ENCODE assay signal across 1 cellular context in genomic region chr19:10835754-10836477, GRCh38.
A peak's percentile ranks its signal among the peaks of the same experiment; 100 is the strongest.
TF ChIP-seq lines count a peak whose summit lies in the region.

Gene TMED1, minus strand, starts transcription at chr19:10836212. Its CDS starts 21 bp downstream, at chr19:10836191.

TF ChIP-seq in GM12878, 131 proteins besides CTCF, POLR2A, EP300 and RAD21 (continued from another document and continues in another):
- TF ChIP-seq BCL11A (IDR thresholded peaks at IDR 0.05; ENCODE audit: low read depth, low read length) (no peak; the same call in 1 of the 2 replicates), SPI1 (IDR thresholded peaks at IDR 0.05; ENCODE audit: borderline replicate concordance, insufficient read depth, low read depth, low read length) (no peak), CREM (IDR thresholded peaks at IDR 0.05; ENCODE audit: low read depth) (no peak; the same call in 1 of the 2 replicates), MAX (IDR thresholded peaks at IDR 0.05; ENCODE audit: low read depth, low read length) (no peak), BCL3 (IDR thresholded peaks at IDR 0.05; ENCODE audit: borderline replicate concordance, insufficient read depth, low read depth, low read length, poor library complexity, severe bottlenecking) (peak; percentile 46), IRF3 (IDR thresholded peaks at IDR 0.05) (peak; percentile 63; the same call in 1 of the 2 replicates), USF1 (IDR thresholded peaks at IDR 0.05; ENCODE audit: borderline replicate concordance, extremely low read length, insufficient read depth, low read depth, low read length) (no peak), FOS (IDR thresholded peaks at IDR 0.05; ENCODE audit: borderline replicate concordance, extremely low read depth, insufficient read length) (no peak), SIN3A (IDR thresholded peaks at IDR 0.05; ENCODE audit: low read depth, low read length) (no peak), ZNF207 (IDR thresholded peaks at IDR 0.05; ENCODE audit: borderline replicate concordance) (peak; percentile 95), SMC3 (IDR thresholded peaks at IDR 0.05; ENCODE audit: borderline replicate concordance, low read length) (no peak), NBN (IDR thresholded peaks at IDR 0.05) (peak; percentile 71; the same call in 1 of the 2 replicates), MYB (IDR thresholded peaks at IDR 0.05; ENCODE audit: borderline replicate concordance, low read depth, low read length) (peak; percentile 99), BHLHE40 (IDR thresholded peaks at IDR 0.05; ENCODE audit: borderline replicate concordance in 1 of 2, low read depth in 2 of 2, low read length in 1 of 2) (peak in 1 of 2 experiments; percentile 52; a peak in 1 of 4 replicates), ZSCAN29 (IDR thresholded peaks at IDR 0.05) (no peak), CBFB (IDR thresholded peaks at IDR 0.05; ENCODE audit: low read depth) (peak; percentile 85; the same call in 1 of the 2 replicates), IRF4 (IDR thresholded peaks at IDR 0.05; ENCODE audit: low read depth, low read length) (no peak), IKZF2 (IDR thresholded peaks at IDR 0.05) (0 out of 4 replicates have a peak, but pooled peaks of 1 of the 2 experiments have one; percentile 37), HDAC2 (IDR thresholded peaks at IDR 0.05) (no peak; the same call in 1 of the 2 replicates), ZNF622 (IDR thresholded peaks at IDR 0.05) (no peak), RCOR1 (conservative IDR thresholded peaks at IDR 0.05; ENCODE audit: low read depth, low read length) (no peak), POLR2AphosphoS2 (IDR thresholded peaks at IDR 0.05; ENCODE audit: low read depth, low read length) (peak; percentile 49; the same call in 1 of the 2 replicates), PML (IDR thresholded peaks at IDR 0.05; ENCODE audit: low read length) (peak; percentile 39; the same call in 1 of the 2 replicates), TCF3 (IDR thresholded peaks at IDR 0.05; ENCODE audit: borderline replicate concordance, insufficient read depth, low read depth, low read length) (no peak), HCFC1 (IDR thresholded peaks at IDR 0.05; ENCODE audit: low read length) (no peak), POU2F2 (IDR thresholded peaks at IDR 0.05; ENCODE audit: borderline replicate concordance, low read depth, low read length) (no peak; the same call in 2 of the 3 replicates), ZBTB40 (IDR thresholded peaks at IDR 0.05; ENCODE audit: borderline replicate concordance) (peak; percentile 25; the same call in 1 of the 2 replicates), ATF3 (IDR thresholded peaks at IDR 0.05; ENCODE audit: borderline replicate concordance, extremely low read depth, low read depth, low read length) (no peak), RAD51 (IDR thresholded peaks at IDR 0.05) (no peak), RB1 (IDR thresholded peaks at IDR 0.05; ENCODE audit: borderline replicate concordance) (no peak), EZH2 (IDR thresholded peaks at IDR 0.05; ENCODE audit: borderline replicate concordance, control insufficient read depth, low read depth, low read length) (no peak), ZNF384 (IDR thresholded peaks at IDR 0.05; ENCODE audit: borderline replicate concordance, low read depth, low read length) (no peak), KDM1A (IDR thresholded peaks at IDR 0.05; ENCODE audit: borderline replicate concordance) (no peak), SMAD1 (IDR thresholded peaks at IDR 0.05; ENCODE audit: low read depth, partially characterized antibody) (no peak), PAX8 (IDR thresholded peaks at IDR 0.05) (no peak), HDGF (IDR thresholded peaks at IDR 0.05) (peak; percentile 99), BCLAF1 (IDR thresholded peaks at IDR 0.05) (no peak), NFXL1 (IDR thresholded peaks at IDR 0.05; ENCODE audit: borderline replicate concordance) (no peak), CREB1 (IDR thresholded peaks at IDR 0.05; ENCODE audit: low read depth) (no peak), JUND (IDR thresholded peaks at IDR 0.05; ENCODE audit: low read depth, low read length) (no peak), SIX5 (IDR thresholded peaks at IDR 0.05; ENCODE audit: low read depth, low read length, severe bottlenecking) (no peak), SUZ12 (IDR thresholded peaks at IDR 0.05; ENCODE audit: unreplicated experiment) (no peak)
- TF ChIP-seq, protein P1, sequence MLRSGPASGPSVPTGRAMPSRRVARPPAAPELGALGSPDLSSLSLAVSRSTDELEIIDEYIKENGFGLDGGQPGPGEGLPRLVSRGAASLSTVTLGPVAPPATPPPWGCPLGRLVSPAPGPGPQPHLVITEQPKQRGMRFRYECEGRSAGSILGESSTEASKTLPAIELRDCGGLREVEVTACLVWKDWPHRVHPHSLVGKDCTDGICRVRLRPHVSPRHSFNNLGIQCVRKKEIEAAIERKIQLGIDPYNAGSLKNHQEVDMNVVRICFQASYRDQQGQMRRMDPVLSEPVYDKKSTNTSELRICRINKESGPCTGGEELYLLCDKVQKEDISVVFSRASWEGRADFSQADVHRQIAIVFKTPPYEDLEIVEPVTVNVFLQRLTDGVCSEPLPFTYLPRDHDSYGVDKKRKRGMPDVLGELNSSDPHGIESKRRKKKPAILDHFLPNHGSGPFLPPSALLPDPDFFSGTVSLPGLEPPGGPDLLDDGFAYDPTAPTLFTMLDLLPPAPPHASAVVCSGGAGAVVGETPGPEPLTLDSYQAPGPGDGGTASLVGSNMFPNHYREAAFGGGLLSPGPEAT (IDR thresholded peaks at IDR 0.05; ENCODE audit: low read depth): peak; percentile 96
- TF ChIP-seq, protein P2, sequence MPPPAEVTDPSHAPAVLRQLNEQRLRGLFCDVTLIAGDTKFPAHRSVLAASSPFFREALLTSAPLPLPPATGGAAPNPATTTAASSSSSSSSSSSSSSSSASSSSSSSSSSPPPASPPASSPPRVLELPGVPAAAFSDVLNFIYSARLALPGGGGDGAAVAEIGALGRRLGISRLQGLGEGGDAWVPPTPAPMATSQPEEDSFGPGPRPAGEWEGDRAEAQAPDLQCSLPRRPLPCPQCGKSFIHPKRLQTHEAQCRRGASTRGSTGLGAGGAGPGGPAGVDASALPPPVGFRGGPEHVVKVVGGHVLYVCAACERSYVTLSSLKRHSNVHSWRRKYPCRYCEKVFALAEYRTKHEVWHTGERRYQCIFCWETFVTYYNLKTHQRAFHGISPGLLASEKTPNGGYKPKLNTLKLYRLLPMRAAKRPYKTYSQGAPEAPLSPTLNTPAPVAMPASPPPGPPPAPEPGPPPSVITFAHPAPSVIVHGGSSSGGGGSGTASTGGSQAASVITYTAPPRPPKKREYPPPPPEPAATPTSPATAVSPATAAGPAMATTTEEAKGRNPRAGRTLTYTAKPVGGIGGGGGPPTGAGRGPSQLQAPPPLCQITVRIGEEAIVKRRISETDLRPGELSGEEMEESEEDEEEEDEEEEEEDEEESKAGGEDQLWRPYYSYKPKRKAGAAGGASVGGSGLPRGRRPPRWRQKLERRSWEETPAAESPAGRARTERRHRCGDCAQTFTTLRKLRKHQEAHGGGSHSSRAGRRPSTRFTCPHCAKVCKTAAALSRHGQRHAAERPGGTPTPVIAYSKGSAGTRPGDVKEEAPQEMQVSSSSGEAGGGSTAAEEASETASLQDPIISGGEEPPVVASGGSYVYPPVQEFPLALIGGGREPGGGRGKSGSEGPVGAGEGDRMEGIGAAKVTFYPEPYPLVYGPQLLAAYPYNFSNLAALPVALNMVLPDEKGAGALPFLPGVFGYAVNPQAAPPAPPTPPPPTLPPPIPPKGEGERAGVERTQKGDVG (CRISPR knock-in tag; IDR thresholded peaks at IDR 0.05): no peak
- TF ChIP-seq, protein P3, sequence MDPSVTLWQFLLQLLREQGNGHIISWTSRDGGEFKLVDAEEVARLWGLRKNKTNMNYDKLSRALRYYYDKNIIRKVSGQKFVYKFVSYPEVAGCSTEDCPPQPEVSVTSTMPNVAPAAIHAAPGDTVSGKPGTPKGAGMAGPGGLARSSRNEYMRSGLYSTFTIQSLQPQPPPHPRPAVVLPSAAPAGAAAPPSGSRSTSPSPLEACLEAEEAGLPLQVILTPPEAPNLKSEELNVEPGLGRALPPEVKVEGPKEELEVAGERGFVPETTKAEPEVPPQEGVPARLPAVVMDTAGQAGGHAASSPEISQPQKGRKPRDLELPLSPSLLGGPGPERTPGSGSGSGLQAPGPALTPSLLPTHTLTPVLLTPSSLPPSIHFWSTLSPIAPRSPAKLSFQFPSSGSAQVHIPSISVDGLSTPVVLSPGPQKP (IDR thresholded peaks at IDR 0.05; ENCODE audit: low read depth, low read length): peak; percentile 13; the same call in 1 of the 2 replicates
- TF ChIP-seq, protein P4, sequence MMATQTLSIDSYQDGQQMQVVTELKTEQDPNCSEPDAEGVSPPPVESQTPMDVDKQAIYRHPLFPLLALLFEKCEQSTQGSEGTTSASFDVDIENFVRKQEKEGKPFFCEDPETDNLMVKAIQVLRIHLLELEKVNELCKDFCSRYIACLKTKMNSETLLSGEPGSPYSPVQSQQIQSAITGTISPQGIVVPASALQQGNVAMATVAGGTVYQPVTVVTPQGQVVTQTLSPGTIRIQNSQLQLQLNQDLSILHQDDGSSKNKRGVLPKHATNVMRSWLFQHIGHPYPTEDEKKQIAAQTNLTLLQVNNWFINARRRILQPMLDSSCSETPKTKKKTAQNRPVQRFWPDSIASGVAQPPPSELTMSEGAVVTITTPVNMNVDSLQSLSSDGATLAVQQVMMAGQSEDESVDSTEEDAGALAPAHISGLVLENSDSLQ (IDR thresholded peaks at IDR 0.05): peak; percentile 94
